1 cellular context compared by ENCODE assay signal in genomic region chr11:65003282-65003681, GRCh38.
TF ChIP-seq lines count a peak whose summit lies in the region.

No MANE protein-coding gene starts in this region.

TF ChIP-seq in GM12878, 131 proteins besides CTCF, POLR2A, EP300 and RAD21:
- TF ChIP-seq NBN (IDR thresholded peaks at IDR 0.05) (no peak), REST (IDR thresholded peaks at IDR 0.05; ENCODE audit: low read depth, low read length) (peak; percentile 81)
